10 cellular contexts compared by ENCODE assay signal in genomic region chr18:9595197-9595596, GRCh38. TPM values are rescaled to one million over a fixed set of nuclear protein-coding genes. Genes with fewer than 3 reads are reported as not detected.
DNase-seq lines count a peak whose midpoint lies in the region; ATAC-seq, FAIRE-seq and TF ChIP-seq lines count a peak whose summit lies in the region.
"Had no signal": no experiment of that assay in that cellular context is flagged by ENCODE, and none has a peak within 500 bp of the region (broad histone marks: within the 10 kb centered on the region; RNA-seq: fewer than 3 reads in every experiment).

No MANE protein-coding gene starts in this region.

- H3K4me2 ChIP-seq in mesenchymal stem cell (ENCODE audit: low read length, poor library complexity, severe bottlenecking) = no peak overlapping the region

- no peak overlapping the region for H2AK5ac ChIP-seq in mesenchymal stem cell (ENCODE audit: low read length, severe bottlenecking)

- H3K4me1 ChIP-seq in mesenchymal stem cell (ENCODE audit: control insufficient read depth, insufficient read depth, low read depth, low read length) (peaks cover 1% of the 10 kb centered on the region), esophagus muscularis mucosa (peaks cover 15 to 34% (median 20%) of the 10 kb centered on the region in 4 donors)

- H3K36me3 ChIP-seq in mesenchymal stem cell (ENCODE audit: control insufficient read depth in 1 of 2, insufficient read depth in 2 of 2, low read depth in 1 of 2, low read length in 2 of 2) (peaks cover 5 to 36% of the 10 kb centered on the region in 2 experiments), esophagus muscularis mucosa (peaks cover 0 to 30% (median 10%) of the 10 kb centered on the region in 4 donors)

- H3K4me3 Mint-ChIP-seq in brain = no peak overlapping the region
- H3K4me3 Mint-ChIP-seq: CD4-positive, alpha-beta T cell had no signal

- H3K27me3 ChIP-seq in mesenchymal stem cell (ENCODE audit: control insufficient read depth in 1 of 2, insufficient read depth in 1 of 2, low read length in 2 of 2) (no peaks in the 10 kb centered on the region), esophagus muscularis mucosa (no peaks in the 10 kb centered on the region)
- H3K27me3 ChIP-seq: thyroid gland had no signal

- peaks cover 28 to 37% (median 33%) of the 10 kb centered on the region in 5 experiments for H3K9me3 Mint-ChIP-seq in brain

- H2BK15ac ChIP-seq in mesenchymal stem cell (ENCODE audit: low read depth, poor library complexity, severe bottlenecking) = no peak overlapping the region

- peak overlapping the region in 1 of 2 experiments; percentile 69 for H3K4me3 ChIP-seq in mesenchymal stem cell (ENCODE audit: insufficient read depth in 1 of 2, low read depth in 1 of 2, low read length in 2 of 2)
- no peak overlapping the region for H3K4me3 ChIP-seq in esophagus muscularis mucosa
- H3K4me3 ChIP-seq: thyroid gland had no signal

- no peak overlapping the region for H2BK5ac ChIP-seq in mesenchymal stem cell (ENCODE audit: low read depth, low read length, poor library complexity, severe bottlenecking)

- H3K36me3 Mint-ChIP-seq in brain = peaks cover 82% of the 10 kb centered on the region

- no peak overlapping the region for H2BK12ac ChIP-seq in mesenchymal stem cell (ENCODE audit: low read length in 2 of 2)

- H3K9me3 ChIP-seq in mesenchymal stem cell (ENCODE audit: control insufficient read depth, low read length) (peaks cover 12% of the 10 kb centered on the region), esophagus muscularis mucosa (peaks cover 0 to 15% (median 5%) of the 10 kb centered on the region in 4 donors)
- H3K9me3 ChIP-seq: thyroid gland had no signal

- no peak for TF ChIP-seq EP300 in esophagus muscularis mucosa (IDR thresholded peaks at IDR 0.05)

- no peak overlapping the region for H4K91ac ChIP-seq in mesenchymal stem cell (ENCODE audit: low read length)

- H2AFZ ChIP-seq in mesenchymal stem cell (ENCODE audit: low read depth, low read length) = no peak overlapping the region

- FAIRE-seq in GM12892 (lab: Jason Lieb, UNC) = peak; percentile 73

- H3K27ac ChIP-seq in mesenchymal stem cell (ENCODE audit: low read length, poor library complexity, severe bottlenecking) (peak overlapping the region; percentile 10), esophagus muscularis mucosa (replicated peaks in 1 of 4) (peak overlapping the region in 2 of 4 donors; percentile 1 to 8)
- H3K27ac ChIP-seq: thyroid gland had no signal

- no peak for TF ChIP-seq POLR2A in GM12892 (IDR thresholded peaks at IDR 0.05; ENCODE audit: low read depth, low read length)
- no peak for TF ChIP-seq POLR2A in esophagus muscularis mucosa (IDR thresholded peaks at IDR 0.05; ENCODE audit: low read depth)

- H2BK120ac ChIP-seq in mesenchymal stem cell (ENCODE audit: low read depth, low read length) = no peak overlapping the region

- ATAC-seq in HG02610 (IDR thresholded peaks at IDR 0.05; ENCODE audit: unreplicated experiment) (peak; percentile 15), omental fat pad (ENCODE audit: low FRiP score) (no peak), HG03460 (IDR thresholded peaks at IDR 0.05; ENCODE audit: unreplicated experiment) (no peak)

- peak overlapping the region; percentile 71 for H3K9ac ChIP-seq in mesenchymal stem cell (ENCODE audit: low read length)

- TF ChIP-seq CTCF in brain (conservative IDR thresholded peaks at IDR 0.05) (no peak), omental fat pad (IDR thresholded peaks at IDR 0.05) (no peak), esophagus muscularis mucosa (IDR thresholded peaks at IDR 0.05) (no peak)

- H3K14ac ChIP-seq in mesenchymal stem cell (ENCODE audit: low read length in 2 of 2) = no peak overlapping the region

- H3K79me1 ChIP-seq in mesenchymal stem cell (replicated peaks; ENCODE audit: low read length, poor library complexity, severe bottlenecking) = peaks cover 7% of the 10 kb centered on the region

- DNase-seq in GM12892 (ENCODE audit: insufficient read length) = no peak
- peak; percentile 55 for DNase-seq in mesenchymal stem cell
- DNase-seq in omental fat pad (ENCODE audit: low spot score) = no peak
- no peak for DNase-seq in ureter (ENCODE audit: low spot score)
- DNase-seq in esophagus muscularis mucosa (ENCODE audit: extremely low spot score) = no peak
- DNase-seq: CD4-positive, alpha-beta T cell; thyroid gland had no signal

- intact Hi-C loops in esophagus muscularis mucosa (cut with DNase I) = no loop called here

- no peak overlapping the region for H3K23ac ChIP-seq in mesenchymal stem cell (ENCODE audit: low read length in 2 of 2)

- H3K27ac Mint-ChIP-seq in brain = peak overlapping the region in 3 of 5 experiments; percentile 8 to 41 (median 19)
- H3K27ac Mint-ChIP-seq: CD4-positive, alpha-beta T cell had no signal

- H3K27me3 Mint-ChIP-seq in brain = peaks cover 2% of the 10 kb centered on the region
- H3K27me3 Mint-ChIP-seq: CD4-positive, alpha-beta T cell had no signal

- no peak overlapping the region for H3K4ac ChIP-seq in mesenchymal stem cell (ENCODE audit: low read depth in 1 of 2, low read length in 2 of 2)

- no peak overlapping the region for H3K18ac ChIP-seq in mesenchymal stem cell (ENCODE audit: low read depth in 1 of 2, low read length in 2 of 2)

- peaks cover 22% of the 10 kb centered on the region for H3K4me1 Mint-ChIP-seq in brain

- H4K8ac ChIP-seq in mesenchymal stem cell (ENCODE audit: low read length) = no peak overlapping the region

RNA-seq across cellular contexts. Expression of gene PPP4R1, which starts 19.2 kb away (rescaled TPM):
- 29.5 TPM for polyA plus RNA-seq in GM12892 (2012; ENCODE audit: missing spikeins)
- 35.5 TPM for polyA plus RNA-seq in brain (ENCODE audit: insufficient read depth, low read depth, low replicate concordance)
- 61.2 TPM for polyA plus RNA-seq in mesenchymal stem cell (2013, experiment 1 of 2)
- 58.8 TPM for polyA plus RNA-seq in mesenchymal stem cell (2013, experiment 2 of 2)
- total RNA-seq in omental fat pad (100 to 1,000 TPM in 2 of 4 donors, 10 to 100 TPM in 2; 65.7 to 159 (median 99.8) TPM), ureter (156 TPM), esophagus muscularis mucosa (100 to 1,000 TPM in 1 of 4 donors, 10 to 100 TPM in 3; 74.6 to 129 (median 97.1) TPM)
